1 cellular context compared by ENCODE assay signal in the genomic region with DNA sequence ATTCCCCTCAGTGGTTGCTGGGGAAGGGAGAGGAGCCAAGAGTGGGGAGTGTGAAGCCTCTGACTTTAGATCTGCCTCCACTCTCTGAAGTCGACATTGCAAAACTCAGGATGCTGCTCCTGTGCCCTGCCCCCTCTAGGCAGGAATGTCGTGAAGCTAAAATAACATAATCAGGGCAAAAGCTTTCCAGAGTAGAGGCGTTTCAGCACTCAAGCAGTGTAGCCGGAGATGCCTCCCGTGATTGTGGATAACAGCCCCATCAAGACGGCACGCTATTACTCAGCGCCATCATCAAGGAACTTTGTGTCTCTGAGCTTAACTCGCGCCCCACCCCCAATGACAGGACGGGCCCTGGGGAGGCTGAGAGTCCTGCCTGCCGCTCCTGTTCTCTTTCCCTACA.
TF ChIP-seq lines count a peak whose summit lies in the region.

No MANE protein-coding gene starts in this region.

TF ChIP-seq in A549, 52 proteins besides CTCF, POLR2A, EP300 and RAD21 (continued from another document):
- no peak for TF ChIP-seq ESRRA (IDR thresholded peaks at IDR 0.05; ENCODE audit: borderline replicate concordance, low read length)
- TF ChIP-seq CBX8 (IDR thresholded peaks at IDR 0.05): no peak
- no peak for TF ChIP-seq MAZ (IDR thresholded peaks at IDR 0.05; ENCODE audit: borderline replicate concordance, low read depth, low read length)
- TF ChIP-seq FOSB (CRISPR knock-in tag; IDR thresholded peaks at IDR 0.05): no peak
